ENCODE assay signal across 11 cellular contexts in the genomic region with DNA sequence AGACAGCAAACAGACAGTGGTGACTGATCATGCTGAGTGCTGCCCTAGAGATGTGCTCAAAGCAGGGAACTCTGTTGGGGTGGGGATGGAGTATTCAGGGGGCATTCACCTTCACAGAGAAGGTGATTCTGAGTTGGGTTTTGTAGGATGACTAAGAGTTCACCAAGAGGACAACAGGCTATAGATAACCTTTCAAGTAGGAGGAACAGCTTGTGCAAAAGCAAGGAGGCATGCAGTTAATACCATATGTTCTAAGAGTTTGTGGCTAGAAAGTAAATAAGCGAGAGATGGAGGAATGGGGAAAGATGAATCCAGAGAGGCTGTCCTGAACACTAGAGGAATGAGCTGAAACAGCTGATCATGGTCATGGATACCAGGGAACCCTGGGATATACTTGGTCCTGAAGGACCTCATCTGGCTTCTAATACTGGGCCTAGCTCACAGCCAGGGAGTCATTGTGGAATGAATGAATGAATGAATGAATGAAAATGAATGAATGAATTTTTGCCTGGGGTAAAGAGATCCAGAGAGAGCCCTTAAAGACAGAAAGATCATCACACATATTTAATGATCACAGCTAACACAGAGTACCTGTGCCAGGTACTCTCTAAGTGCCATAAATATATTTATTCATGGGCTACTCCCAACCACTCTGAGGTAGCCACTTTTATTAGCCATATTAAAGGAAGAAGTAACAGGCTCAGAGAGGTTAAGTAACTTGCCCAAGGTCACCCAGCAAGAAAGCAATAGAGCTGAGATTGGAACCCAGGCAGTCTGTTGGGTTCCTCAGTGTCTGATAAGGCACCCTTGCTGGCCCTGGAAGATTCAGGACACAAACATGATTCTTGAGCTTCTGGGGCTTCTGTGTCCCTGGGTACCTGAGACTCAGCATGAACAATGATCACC. TPM values are rescaled to one million over a fixed set of nuclear protein-coding genes. Genes with fewer than 3 reads are reported as not detected.
DNase-seq lines count a peak whose midpoint lies in the region; ATAC-seq, FAIRE-seq and TF ChIP-seq lines count a peak whose summit lies in the region.
"Had no signal": no experiment of that assay in that cellular context is flagged by ENCODE, and none has a peak within 500 bp of the region (broad histone marks: within the 10 kb centered on the region; RNA-seq: fewer than 3 reads in every experiment).

No MANE protein-coding gene starts in this region.

- H3K4me3 ChIP-seq in IMR-90 (ENCODE audit: insufficient read depth, low read depth, low read length): no peak overlapping the region
- no peak overlapping the region for H3K4me3 ChIP-seq in astrocyte (ENCODE audit: insufficient read depth, low read depth, low read length)
- no peak overlapping the region for H3K4me3 ChIP-seq in foreskin fibroblast (ENCODE audit: low read depth in 1 of 2, low read length in 2 of 2)
- no peak overlapping the region for H3K4me3 ChIP-seq in subcutaneous abdominal adipose tissue (ENCODE audit: low read depth in 1 of 5, low read length in 5 of 5)
- H3K4me3 ChIP-seq in suprapubic skin: no peak overlapping the region

- peaks cover 22 to 84% of the 10 kb centered on the region in 2 experiments for H3K79me1 ChIP-seq in IMR-90 (ENCODE audit: low read depth in 1 of 2, low read length in 2 of 2)

- no peak for TF ChIP-seq RAD21 in IMR-90 (IDR thresholded peaks at IDR 0.05; ENCODE audit: low read length)

- peaks cover 11% of the 10 kb centered on the region for H3K36me3 Mint-ChIP-seq in astrocyte (ENCODE audit: low read depth, unreplicated experiment)
- H3K36me3 Mint-ChIP-seq: naive thymus-derived CD8-positive, alpha-beta T cell had no signal

- no peak overlapping the region for H3K14ac ChIP-seq in IMR-90 (replicated peaks; ENCODE audit: low read depth, low read length)

- peaks cover 22% of the 10 kb centered on the region for H3K4me1 ChIP-seq in IMR-90 (ENCODE audit: control insufficient read depth, insufficient read depth, low read length)
- H3K4me1 ChIP-seq in astrocyte (ENCODE audit: insufficient read depth, low read length): peaks cover 27% of the 10 kb centered on the region
- peaks cover 6 to 88% (median 69%) of the 10 kb centered on the region in 5 donors for H3K4me1 ChIP-seq in subcutaneous abdominal adipose tissue (ENCODE audit: control insufficient read depth in 5 of 5, insufficient read depth in 5 of 5, low read length in 5 of 5)
- H3K4me1 ChIP-seq in suprapubic skin: peaks cover 14% of the 10 kb centered on the region

- in situ Hi-C loops in IMR-90 (cut with MboI; ENCODE audit: low sequenced_read_pairs): loop anchor here (25.0 kb wide), 1 partner anchor 113 kb away; no protein-coding TSS in a partner anchor

- H4K5ac ChIP-seq in IMR-90 (ENCODE audit: low read depth, low read length): no peak overlapping the region

- POLR2A ChIA-PET in IMR-90 (lab: Charles Lee; ENCODE audit: unreplicated experiment): interaction anchor here (0.5 kb wide), 1 partner anchor 159 kb away, joined by 3 read pairs; no protein-coding TSS in a partner anchor

- no peak for TF ChIP-seq CTCF in IMR-90 (conservative IDR thresholded peaks at IDR 0.05; ENCODE audit: low read depth, low read length)
- no peak for TF ChIP-seq CTCF in astrocyte (IDR thresholded peaks at IDR 0.05; ENCODE audit: insufficient read depth, low read depth, low read length)
- TF ChIP-seq CTCF in foreskin fibroblast (IDR thresholded peaks at IDR 0.05; ENCODE audit: low read depth, low read length): no peak
- no peak for TF ChIP-seq CTCF in suprapubic skin (IDR thresholded peaks at IDR 0.05)
- no peak for TF ChIP-seq CTCF in D721Med (IDR thresholded peaks at IDR 0.05; ENCODE audit: insufficient read depth, missing control alignments)

- DNase-seq in IMR-90: peak; percentile 86
- DNase-seq in astrocyte (ENCODE audit: low read depth): peak; percentile 58
- DNase-seq in foreskin fibroblast: peak; percentile 63 to 80
- DNase-seq in suprapubic skin (ENCODE audit: low spot score in 2 of 2): no peak
- DNase-seq in D721Med (ENCODE audit: insufficient read length, low spot score): no peak
- DNase-seq: DMS53; naive thymus-derived CD8-positive, alpha-beta T cell; T-helper 17 cell had no signal

- H3K9ac ChIP-seq in IMR-90 (ENCODE audit: low read depth, low read length) (no peak overlapping the region), astrocyte (ENCODE audit: low read length) (no peak overlapping the region), subcutaneous abdominal adipose tissue (ENCODE audit: low read length in 5 of 5) (peak overlapping the region in 1 of 5 donors; percentile 48)

- no peak overlapping the region for H3K4ac ChIP-seq in IMR-90 (ENCODE audit: low read depth, low read length)

- H4K8ac ChIP-seq in IMR-90 (ENCODE audit: low read depth in 2 of 2, low read length in 2 of 2): no peak overlapping the region

- H3K36me3 ChIP-seq in IMR-90 (ENCODE audit: control insufficient read depth, insufficient read depth, low read length) (peaks cover 33% of the 10 kb centered on the region), astrocyte (ENCODE audit: insufficient read depth, low read length) (no peaks in the 10 kb centered on the region), subcutaneous abdominal adipose tissue (ENCODE audit: control insufficient read depth in 5 of 5, insufficient read depth in 5 of 5, low read length in 5 of 5) (peaks cover 0 to 22% (median 9%) of the 10 kb centered on the region in 5 donors), suprapubic skin (no peaks in the 10 kb centered on the region)

- H2BK20ac ChIP-seq in IMR-90 (ENCODE audit: low read depth, low read length): no peak overlapping the region

- no peak for FAIRE-seq in astrocyte (lab: Jason Lieb, UNC)
- FAIRE-seq in D721Med (lab: Jason Lieb, UNC): no peak

- no peak overlapping the region for H3K18ac ChIP-seq in IMR-90 (ENCODE audit: low read depth, low read length)

- H3K56ac ChIP-seq in IMR-90 (ENCODE audit: extremely low read depth, insufficient read depth, low read length): no peak overlapping the region

- peak overlapping the region; percentile 45; the same call in 1 of the 2 replicates for H3K27ac ChIP-seq in IMR-90 (ENCODE audit: insufficient read depth, low read length)
- no peak overlapping the region for H3K27ac ChIP-seq in astrocyte (ENCODE audit: low read depth, low read length)
- peak overlapping the region; percentile 50 for H3K27ac ChIP-seq in subcutaneous abdominal adipose tissue (ENCODE audit: low read depth, low read length)
- H3K27ac ChIP-seq in suprapubic skin: no peak overlapping the region

- BruUV-seq in IMR-90 (replicated peaks; lab: Mats Ljungman, UMichigan): no TSS peak

- no peak overlapping the region for H4K91ac ChIP-seq in IMR-90 (ENCODE audit: insufficient read depth, low read depth, low read length)

- peaks cover 17% of the 10 kb centered on the region for H3K27me3 Mint-ChIP-seq in astrocyte (ENCODE audit: low read depth, unreplicated experiment)

- no peak overlapping the region for H3K4me3 Mint-ChIP-seq in astrocyte (ENCODE audit: unreplicated experiment)
- H3K4me3 Mint-ChIP-seq: naive thymus-derived CD8-positive, alpha-beta T cell; T-helper 17 cell had no signal

- no peak overlapping the region for H3K23ac ChIP-seq in IMR-90 (ENCODE audit: low read depth, low read length)

- no peak for TF ChIP-seq POLR2A in IMR-90 (IDR thresholded peaks at IDR 0.05; ENCODE audit: low read depth, low read length)
- TF ChIP-seq POLR2A in suprapubic skin (IDR thresholded peaks at IDR 0.05): no peak

- H2BK15ac ChIP-seq in IMR-90 (ENCODE audit: low read depth, low read length): no peak overlapping the region

- WGBS in IMR-90 (ENCODE audit: extremely low coverage in 2 of 2, insufficient read length in 1 of 2), 2 experiments: no CpG with 5 or more reads among the region's 1 CpG
- 87% methylated on average over 1 of the region's 1 CpG for WGBS in suprapubic skin

- no peak overlapping the region for H2AK5ac ChIP-seq in IMR-90 (ENCODE audit: low read depth, low read length)

- H3K4me1 Mint-ChIP-seq in astrocyte (ENCODE audit: low read depth, unreplicated experiment): peaks cover 5% of the 10 kb centered on the region

- no peak overlapping the region for H3K27ac Mint-ChIP-seq in astrocyte (ENCODE audit: unreplicated experiment)
- H3K27ac Mint-ChIP-seq: activated T-helper 2 cell treated with anti-CD3 and anti-CD28 coated beads, Interferon-gamma antibody, Interleukin-2, Interleukin-4, amounts not matched to agents 10 μg/mL and 5 μg/mL and 100 μg/mL, durations not matched to agents 14 hours and 24 hours and 36 hours; T-helper 17 cell had no signal

- H2BK120ac ChIP-seq in IMR-90 (ENCODE audit: low read depth, low read length): no peak overlapping the region

- CTCF ChIA-PET in IMR-90 (lab: Yijun Ruan, JAX): interaction anchor here (0.6 kb wide), 1 partner anchor 29 kb away, joined by 5 read pairs; no protein-coding TSS in a partner anchor

- peaks cover 33% of the 10 kb centered on the region for H3K9me1 ChIP-seq in IMR-90 (ENCODE audit: insufficient read depth, low read length)

- H3K4me2 ChIP-seq in IMR-90 (ENCODE audit: low read depth, low read length) (peak overlapping the region; percentile 37; the same call in 1 of the 2 replicates), astrocyte (ENCODE audit: low read length) (no peak overlapping the region)

- intact Hi-C loops in IMR-90 (cut with micrococcal nuclease): no loop called here

- H3K27me3 ChIP-seq in IMR-90 (ENCODE audit: control insufficient read depth, insufficient read depth, low read length) (no peaks in the 10 kb centered on the region), astrocyte (ENCODE audit: insufficient read depth, low read length) (no peaks in the 10 kb centered on the region), subcutaneous abdominal adipose tissue (ENCODE audit: control insufficient read depth in 5 of 5, insufficient read depth in 4 of 5, low read length in 5 of 5) (no peaks in the 10 kb centered on the region), suprapubic skin (no peaks in the 10 kb centered on the region)

- no peaks in the 10 kb centered on the region for H3K9me3 ChIP-seq in IMR-90 (ENCODE audit: control insufficient read depth, insufficient read depth, low read length)
- H3K9me3 ChIP-seq in astrocyte (ENCODE audit: insufficient read depth, low read depth, low read length): no peaks in the 10 kb centered on the region
- no peaks in the 10 kb centered on the region for H3K9me3 ChIP-seq in subcutaneous abdominal adipose tissue (ENCODE audit: control insufficient read depth in 5 of 5, low read length in 5 of 5)
- H3K9me3 ChIP-seq in suprapubic skin: no peaks in the 10 kb centered on the region

- H2AK9ac ChIP-seq in IMR-90 (replicated peaks; ENCODE audit: low read depth, low read length, poor library complexity): no peak overlapping the region

- dilution Hi-C loops in IMR-90 (cut with HindIII; ENCODE audit: low sequenced_read_pairs, unreplicated experiment): no loop called here

- ATAC-seq in IMR-90 (ENCODE audit: low read depth) (peak; percentile 63), GM21367 (IDR thresholded peaks at IDR 0.05; ENCODE audit: unreplicated experiment) (no peak)
- ATAC-seq: naive thymus-derived CD8-positive, alpha-beta T cell; T-helper 17 cell had no signal

- no peak for TF ChIP-seq EP300 in suprapubic skin (IDR thresholded peaks at IDR 0.05)

- H3K79me2 ChIP-seq in astrocyte (ENCODE audit: insufficient read depth, low read length): peaks cover 8% of the 10 kb centered on the region

- H2AFZ ChIP-seq in IMR-90 (replicated peaks; ENCODE audit: low read length, poor library complexity) (no peak overlapping the region), astrocyte (ENCODE audit: low read depth, low read length) (no peak overlapping the region)

- H3K9me3 Mint-ChIP-seq in astrocyte (ENCODE audit: unreplicated experiment): peaks cover 3% of the 10 kb centered on the region
- H3K9me3 Mint-ChIP-seq: activated T-helper 2 cell treated with anti-CD3 and anti-CD28 coated beads, Interferon-gamma antibody, Interleukin-2, Interleukin-4, amounts not matched to agents 10 μg/mL and 5 μg/mL and 100 μg/mL, durations not matched to agents 14 hours and 24 hours and 36 hours; naive thymus-derived CD8-positive, alpha-beta T cell had no signal

- H4K20me1 ChIP-seq in IMR-90 (ENCODE audit: insufficient read depth, low read length) (peaks cover 60% of the 10 kb centered on the region), astrocyte (ENCODE audit: insufficient read depth, low read length) (peaks cover 51% of the 10 kb centered on the region)

- peak overlapping the region; percentile 22 for H2BK5ac ChIP-seq in IMR-90 (ENCODE audit: low read depth, low read length, poor library complexity, severe bottlenecking)

RNA-seq across cellular contexts. Expression of gene SMAD6, which starts 22.0 kb away (rescaled TPM):
- total RNA-seq in IMR-90 (2012; rRNA removed) (3.6 and 4.8 TPM in 2 replicates), astrocyte (2.7 and 4.0 TPM in 2 replicates), suprapubic skin (1 to 10 TPM; 2.9 to 7.0 (median 6.9) TPM)
- 8.5 and 13.6 TPM in 2 replicates for polyA plus RNA-seq in IMR-90 (2012; rRNA removed)
- 4.7 and 9.3 TPM in 2 replicates for polyA plus RNA-seq in IMR-90 (2012; cell fraction: cytosol; rRNA removed)
- polyA plus RNA-seq in IMR-90 (2012; cell fraction: nucleus; rRNA removed; ENCODE audit: low replicate concordance): 17.3 and 42.6 TPM in 2 replicates
- polyA plus RNA-seq: naive thymus-derived CD8-positive, alpha-beta T cell had no signal

Comparison
In these comparisons a context has a peak if more than half of its experiments do, and no peak if none do; other contexts are left out.
1. DNase-seq: peak in IMR-90 (single experiment), astrocyte (single experiment) and foreskin fibroblast (2 of 2); none in suprapubic skin (0 of 2) and D721Med (single experiment).
2. H3K27ac ChIP-seq: peak in IMR-90 (single experiment) and subcutaneous abdominal adipose tissue (single experiment); none in astrocyte (single experiment) and suprapubic skin (single experiment).